ENCODE assay signal across 8 cellular contexts in genomic region chr14:90235179-90235976, GRCh38. TPM values are rescaled to one million over a fixed set of nuclear protein-coding genes. Genes with fewer than 3 reads are reported as not detected.
DNase-seq lines count a peak whose midpoint lies in the region; ATAC-seq and TF ChIP-seq lines count a peak whose summit lies in the region.

No MANE protein-coding gene starts in this region.

- peaks cover 4% of the 10 kb centered on the region for H3K4me1 ChIP-seq in mammary epithelial cell (ENCODE audit: insufficient read depth, low read length)

- dilution Hi-C loops in mammary epithelial cell (cut with HindIII; ENCODE audit: low sequenced_read_pairs) = loop anchor here (10.0 to 25.0 kb wide), 2 partner anchors 61 to 248 kb away; no protein-coding TSS in a partner anchor

- H3K4me2 ChIP-seq in mammary epithelial cell (ENCODE audit: insufficient read depth, low read depth, low read length) = peak overlapping the region; percentile 81

- intact Hi-C loops in mammary epithelial cell (cut with micrococcal nuclease) = loop anchor here (1.0 to 5.0 kb wide), 7 partner anchors 123 to 1208 kb away; partner anchors contain the start of genes EFCAB11 and KCNK13

- DNase-seq in G401 (ENCODE audit: low spot score) (peak; percentile 18), NCI-H2171 (lab: John Stamatoyannopoulos, UW) (peak; percentile 40), mammary epithelial cell (peak; percentile 37), kidney epithelial cell (ENCODE audit: low read depth) (no peak), NCI-H1048 (lab: John Stamatoyannopoulos, UW) (no peak)
- peak; percentile 72 for DNase-seq in stimulated activated CD4-positive, alpha-beta T cell treated with anti-CD3 and anti-CD28 coated beads, Interleukin-4, amount 100 ng/mL, for 24 hours

- H3K27me3 ChIP-seq in mammary epithelial cell (ENCODE audit: insufficient read depth, low read length) (no peaks in the 10 kb centered on the region), kidney epithelial cell (ENCODE audit: control insufficient read depth, insufficient read depth, low read length) (peaks cover 5% of the 10 kb centered on the region)

- H3K36me3 ChIP-seq in mammary epithelial cell (ENCODE audit: insufficient read depth, low read length) = no peaks in the 10 kb centered on the region
- H3K36me3 ChIP-seq in kidney epithelial cell (ENCODE audit: control insufficient read depth, insufficient read depth, low read length) = no peaks in the 10 kb centered on the region

- no peak overlapping the region for H3K4me3 ChIP-seq in mammary epithelial cell (replicated peaks in 1 of 3; ENCODE audit: insufficient read depth in 1 of 3, low read depth in 2 of 3, low read length in 3 of 3)
- H3K4me3 ChIP-seq in kidney epithelial cell (ENCODE audit: low read depth, low read length) = no peak overlapping the region

- H3K79me2 ChIP-seq in mammary epithelial cell (ENCODE audit: insufficient read depth, low read length) = no peaks in the 10 kb centered on the region

- in situ Hi-C loops in G401 (cut with HindIII; ENCODE audit: low sequenced_read_pairs) (no loop called here), mammary epithelial cell (cut with MboI; ENCODE audit: low sequenced_read_pairs in 2 of 2) (loop anchor here (10.0 kb wide), 1 partner anchor 261 kb away; no protein-coding TSS in a partner anchor)

- H3K27ac ChIP-seq in VCaP (peak overlapping the region; percentile 11; the same call in 1 of the 2 replicates), mammary epithelial cell (ENCODE audit: insufficient read depth, low read depth, low read length) (no peak overlapping the region)

- CTCF ChIA-PET in mammary epithelial cell (lab: Charles Lee; ENCODE audit: low non-redundant PET) = interaction anchor here (1.0 kb wide), 1 partner anchor 262 kb away, joined by 3 read pairs; no protein-coding TSS in a partner anchor

- no peak overlapping the region for H3K9ac ChIP-seq in mammary epithelial cell (ENCODE audit: insufficient read depth, low read length)

- ATAC-seq in HG02759 (IDR thresholded peaks at IDR 0.05; ENCODE audit: unreplicated experiment) = peak; percentile 67

- peak overlapping the region; percentile 89 for H2AFZ ChIP-seq in mammary epithelial cell (ENCODE audit: low read depth, low read length)

- TF ChIP-seq CTCF in VCaP (conservative IDR thresholded peaks at IDR 0.05) (peak; percentile 94), mammary epithelial cell (conservative IDR thresholded peaks at IDR 0.05 in 1 of 2, IDR thresholded peaks at IDR 0.05 in 1 of 2; ENCODE audit: extremely low read depth in 1 of 2, insufficient read depth in 1 of 2, low read depth in 1 of 2, low read length in 2 of 2) (peak; percentile 83 to 92), kidney epithelial cell (IDR thresholded peaks at IDR 0.05; ENCODE audit: insufficient read depth, low read length, poor library complexity, severe bottlenecking) (peak; percentile 91)

- peaks cover 15% of the 10 kb centered on the region for H3K9me3 ChIP-seq in mammary epithelial cell (replicated peaks; ENCODE audit: insufficient read depth, low read length)

- 7% methylated on average over 22 of the region's 25 CpGs for WGBS in mammary epithelial cell (ENCODE audit: low coverage, missing lambda C conversion rate)

- no peaks in the 10 kb centered on the region for H4K20me1 ChIP-seq in mammary epithelial cell (ENCODE audit: insufficient read depth, low read length)

- no TSS peak for BruUV-seq in mammary epithelial cell (replicated peaks; lab: Mats Ljungman, UMichigan)

RNA-seq across cellular contexts. Expression of gene PSMC1, which starts 21.0 kb away (rescaled TPM):
- 165 and 288 TPM in 2 replicates for total RNA-seq in G401 (2014; rRNA removed; shearing (Covaris generic))
- 100 to 1,000 TPM in 1 of 2 donors, 10 to 100 TPM in 1; 82.4 to 112 TPM for total RNA-seq in mammary epithelial cell
- 151 TPM for polyA plus RNA-seq in mammary epithelial cell
- polyA minus RNA-seq in mammary epithelial cell = 62.4 TPM
- 134 and 169 TPM in 2 replicates for total RNA-seq in kidney epithelial cell

Comparison
In these comparisons a context has a peak if more than half of its experiments do, and no peak if none do; other contexts are left out.
1. DNase-seq: peak in G401 (single experiment), NCI-H2171 (single experiment), mammary epithelial cell (single experiment) and stimulated activated CD4-positive, alpha-beta T cell treated with anti-CD3 and anti-CD28 coated beads, Interleukin-4, amount 100 ng/mL, for 24 hours (single experiment); none in kidney epithelial cell (single experiment) and NCI-H1048 (single experiment).
2. Peak in every context shown above with its lines, with median percentiles within 50 percentile points of each other: CTCF ChIP-seq.